Comparison of ENCODE assay signal across 20 cellular contexts in the genomic region with DNA sequence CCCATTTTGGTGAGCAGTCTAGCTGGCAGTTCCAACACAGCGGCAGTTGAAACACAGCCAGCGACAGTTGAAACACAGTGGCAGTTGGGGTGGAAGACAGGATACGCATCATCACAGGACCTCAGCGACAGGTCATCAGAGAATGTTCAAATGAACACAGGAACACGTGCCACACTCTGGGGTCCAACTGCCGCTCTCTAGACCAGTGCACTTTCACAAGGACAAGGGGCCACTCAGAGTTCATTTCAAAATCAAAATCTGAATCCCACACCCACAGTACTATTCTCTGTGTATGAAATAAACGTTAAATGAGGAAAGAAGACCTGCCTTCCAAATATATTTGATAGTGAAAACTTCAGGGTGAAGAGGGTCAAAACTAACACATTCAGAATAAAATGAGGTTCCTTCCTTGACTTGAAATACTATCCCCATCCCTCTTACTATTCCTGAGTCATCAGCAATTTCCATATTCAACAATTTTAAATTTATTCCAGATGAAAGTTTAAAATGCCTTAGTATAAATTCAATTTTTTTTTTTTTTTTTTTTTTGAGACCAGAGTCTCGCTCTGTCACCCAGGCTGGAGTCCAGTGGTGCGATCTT. TPM values are rescaled to one million over a fixed set of nuclear protein-coding genes. Genes with fewer than 3 reads are reported as not detected.
DNase-seq lines count a peak whose midpoint lies in the region; ATAC-seq lines count a peak whose summit lies in the region.
"Had no signal": no experiment of that assay in that cellular context is flagged by ENCODE, and none has a peak within 500 bp of the region (broad histone marks: within the 10 kb centered on the region; RNA-seq: fewer than 3 reads in every experiment).

No MANE protein-coding gene starts in this region.

- peaks cover 19% of the 10 kb centered on the region for H3K27me3 Mint-ChIP-seq in activated CD8-positive, alpha-beta T cell treated with anti-CD3 and anti-CD28 coated beads, Interleukin-2, amount 10 ng/mL, durations not matched to agents 7 days and 5 days (ENCODE audit: low read depth)

- CTCF ChIA-PET in activated CD8-positive, alpha-beta T cell treated with anti-CD3 and anti-CD28 coated beads, Interleukin-2, amount 10 ng/mL, durations not matched to agents 7 days and 5 days (lab: Charles Lee), result no interaction called here

- peak; percentile 5 for DNase-seq in DMS153 (lab: John Stamatoyannopoulos, UW)
- no peak for DNase-seq in DMS153 treated with DMSO at 0.1 percent for 48 hours (lab: John Stamatoyannopoulos, UW; ENCODE audit: unreplicated experiment)
- peak; percentile 79 for DNase-seq in NCI-H1694 (lab: John Stamatoyannopoulos, UW)
- peak; percentile 86 for DNase-seq in SHP77 treated with DMSO at 0.1 percent for 48 hours (lab: John Stamatoyannopoulos, UW)
- peak; percentile 56 for DNase-seq in left kidney (ENCODE audit: low read depth, low spot score)
- DNase-seq in stimulated activated CD4-positive, alpha-beta T cell treated with anti-CD3 and anti-CD28 coated beads, Interleukin-4, amount 100 ng/mL, for 24 hours, result no peak
- no peak for DNase-seq in activated CD8-positive, alpha-beta T cell treated with anti-CD3 and anti-CD28 coated beads, Interleukin-2, amount 10 ng/mL, durations not matched to agents 7 days and 5 days
- DNase-seq: activated CD4-positive, CD25-positive, alpha-beta regulatory T cell; activated naive CD8-positive, alpha-beta T cell treated with anti-CD3 and anti-CD28 coated beads, Interleukin-2, amount 10 ng/mL, durations not matched to agents 7 days and 5 days; cortex of kidney; DMS79 treated with DMSO at 0.1 percent for 48 hours; GM23248; NCI-H1048; Right ventricle myocardium superior; T-helper 17 cell; tibial artery had no signal

- no peak for ATAC-seq in GM18909 (IDR thresholded peaks at IDR 0.05; ENCODE audit: poor library complexity, unreplicated experiment)
- ATAC-seq in activated CD8-positive, alpha-beta T cell treated with anti-CD3 and anti-CD28 coated beads, Interleukin-2, amount 10 ng/mL, durations not matched to agents 7 days and 5 days, result no peak
- ATAC-seq: T-helper 17 cell had no signal

- no peaks in the 10 kb centered on the region for H3K4me1 Mint-ChIP-seq in activated CD8-positive, alpha-beta T cell treated with anti-CD3 and anti-CD28 coated beads, Interleukin-2, amount 10 ng/mL, durations not matched to agents 7 days and 5 days (ENCODE audit: low read depth)
- H3K4me1 Mint-ChIP-seq: activated naive CD8-positive, alpha-beta T cell treated with anti-CD3 and anti-CD28 coated beads, Interleukin-2, amount 10 ng/mL, durations not matched to agents 7 days and 5 days; IgD-negative memory B cell had no signal

- H3K9me3 Mint-ChIP-seq in activated CD8-positive, alpha-beta T cell treated with anti-CD3 and anti-CD28 coated beads, Interleukin-2, amount 10 ng/mL, durations not matched to agents 7 days and 5 days (ENCODE audit: insufficient read depth), result no peaks in the 10 kb centered on the region
- H3K9me3 Mint-ChIP-seq: activated naive CD8-positive, alpha-beta T cell treated with anti-CD3 and anti-CD28 coated beads, Interleukin-2, amount 10 ng/mL, durations not matched to agents 7 days and 5 days; brain; neural progenitor cell had no signal

- no peaks in the 10 kb centered on the region for H3K36me3 Mint-ChIP-seq in activated CD8-positive, alpha-beta T cell treated with anti-CD3 and anti-CD28 coated beads, Interleukin-2, amount 10 ng/mL, durations not matched to agents 7 days and 5 days (ENCODE audit: low read depth)
- H3K36me3 Mint-ChIP-seq: activated naive CD8-positive, alpha-beta T cell treated with anti-CD3 and anti-CD28 coated beads, Interleukin-2, amount 10 ng/mL, durations not matched to agents 7 days and 5 days; brain; IgD-negative memory B cell; neural progenitor cell had no signal

- no peak overlapping the region for H3K4me3 Mint-ChIP-seq in activated CD8-positive, alpha-beta T cell treated with anti-CD3 and anti-CD28 coated beads, Interleukin-2, amount 10 ng/mL, durations not matched to agents 7 days and 5 days
- H3K4me3 Mint-ChIP-seq: activated naive CD8-positive, alpha-beta T cell treated with anti-CD3 and anti-CD28 coated beads, Interleukin-2, amount 10 ng/mL, durations not matched to agents 7 days and 5 days; brain; IgD-negative memory B cell; neural progenitor cell; T-helper 17 cell had no signal

- no peak overlapping the region for H3K27ac Mint-ChIP-seq in activated CD8-positive, alpha-beta T cell treated with anti-CD3 and anti-CD28 coated beads, Interleukin-2, amount 10 ng/mL, durations not matched to agents 7 days and 5 days
- H3K27ac Mint-ChIP-seq: activated naive CD8-positive, alpha-beta T cell treated with anti-CD3 and anti-CD28 coated beads, Interleukin-2, amount 10 ng/mL, durations not matched to agents 7 days and 5 days; IgD-negative memory B cell; neural progenitor cell; T-helper 17 cell had no signal

- POLR2A ChIA-PET in activated CD8-positive, alpha-beta T cell treated with anti-CD3 and anti-CD28 coated beads, Interleukin-2, amount 10 ng/mL, durations not matched to agents 7 days and 5 days (lab: Charles Lee), result no interaction called here

RNA-seq across cellular contexts. Expression of gene SIMC1, which starts 53.0 kb away (rescaled TPM):
- 10 to 100 TPM; 25.7 to 26.3 TPM for total RNA-seq in activated CD8-positive, alpha-beta T cell treated with anti-CD3 and anti-CD28 coated beads, Interleukin-2, amount 10 ng/mL, durations not matched to agents 7 days and 5 days

Comparison
In these comparisons a context has a peak if more than half of its experiments do, and no peak if none do; other contexts are left out.
1. DNase-seq: peak in DMS153 (single experiment), NCI-H1694 (single experiment), SHP77 treated with DMSO at 0.1 percent for 48 hours (single experiment) and left kidney (single experiment); none in DMS153 treated with DMSO at 0.1 percent for 48 hours (single experiment), stimulated activated CD4-positive, alpha-beta T cell treated with anti-CD3 and anti-CD28 coated beads, Interleukin-4, amount 100 ng/mL, for 24 hours (single experiment) and activated CD8-positive, alpha-beta T cell treated with anti-CD3 and anti-CD28 coated beads, Interleukin-2, amount 10 ng/mL, durations not matched to agents 7 days and 5 days (single experiment).